ENCODE assay signal across 1 cellular context in the genomic region with DNA sequence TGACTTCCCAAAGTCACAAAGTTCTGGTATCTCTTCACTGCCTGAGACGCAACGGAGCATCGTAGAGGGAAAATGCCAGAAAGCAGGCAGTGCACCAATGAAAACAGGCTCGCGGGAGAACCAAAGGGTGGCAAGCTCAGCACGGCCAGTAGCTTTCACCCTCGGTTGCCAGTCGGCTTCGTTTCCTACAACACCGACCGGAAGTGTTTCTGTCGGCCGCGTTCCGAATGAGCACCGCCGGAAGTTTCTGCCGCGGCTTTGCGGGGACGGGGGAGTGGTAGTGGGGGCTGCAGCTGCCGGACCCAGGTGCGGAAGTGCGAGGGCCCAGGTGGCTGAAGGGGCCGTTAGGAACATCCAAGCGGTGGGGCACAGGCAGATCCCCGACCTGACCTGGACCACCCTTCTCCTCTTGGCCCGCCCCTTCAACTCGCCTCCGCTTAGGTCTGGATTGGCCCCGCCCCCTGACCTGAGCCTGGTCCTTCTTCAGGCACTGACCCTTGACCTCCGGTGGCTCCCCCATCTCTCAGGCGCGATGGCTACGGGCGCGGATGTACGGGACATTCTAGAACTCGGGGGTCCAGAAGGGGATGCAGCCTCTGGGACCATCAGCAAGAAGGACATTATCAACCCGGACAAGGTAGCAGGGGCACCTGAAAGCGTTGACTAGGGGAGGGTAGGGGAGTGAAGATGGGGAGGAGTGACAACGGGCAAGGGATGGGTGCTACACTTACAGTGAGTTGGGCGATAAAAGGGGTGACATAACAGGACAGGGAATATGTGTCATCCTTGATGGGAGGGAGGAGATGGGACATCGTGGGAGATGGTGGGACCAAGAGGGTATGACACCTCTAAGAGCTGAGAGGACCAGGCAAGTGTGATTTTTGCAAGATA.
TF ChIP-seq lines count a peak whose summit lies in the region.

A gene with protein sequence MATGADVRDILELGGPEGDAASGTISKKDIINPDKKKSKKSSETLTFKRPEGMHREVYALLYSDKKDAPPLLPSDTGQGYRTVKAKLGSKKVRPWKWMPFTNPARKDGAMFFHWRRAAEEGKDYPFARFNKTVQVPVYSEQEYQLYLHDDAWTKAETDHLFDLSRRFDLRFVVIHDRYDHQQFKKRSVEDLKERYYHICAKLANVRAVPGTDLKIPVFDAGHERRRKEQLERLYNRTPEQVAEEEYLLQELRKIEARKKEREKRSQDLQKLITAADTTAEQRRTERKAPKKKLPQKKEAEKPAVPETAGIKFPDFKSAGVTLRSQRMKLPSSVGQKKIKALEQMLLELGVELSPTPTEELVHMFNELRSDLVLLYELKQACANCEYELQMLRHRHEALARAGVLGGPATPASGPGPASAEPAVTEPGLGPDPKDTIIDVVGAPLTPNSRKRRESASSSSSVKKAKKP (plus strand): TSS at position 250 of the 891 bp plus-strand sequence. CDS start 283 bp downstream, at position 533.

TF ChIP-seq in HepG2, 621 proteins besides CTCF, POLR2A, EP300 and RAD21 (continued from another document and continues in another):
- TF ChIP-seq, protein P1, sequence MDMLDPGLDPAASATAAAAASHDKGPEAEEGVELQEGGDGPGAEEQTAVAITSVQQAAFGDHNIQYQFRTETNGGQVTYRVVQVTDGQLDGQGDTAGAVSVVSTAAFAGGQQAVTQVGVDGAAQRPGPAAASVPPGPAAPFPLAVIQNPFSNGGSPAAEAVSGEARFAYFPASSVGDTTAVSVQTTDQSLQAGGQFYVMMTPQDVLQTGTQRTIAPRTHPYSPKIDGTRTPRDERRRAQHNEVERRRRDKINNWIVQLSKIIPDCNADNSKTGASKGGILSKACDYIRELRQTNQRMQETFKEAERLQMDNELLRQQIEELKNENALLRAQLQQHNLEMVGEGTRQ (IDR thresholded peaks at IDR 0.05; ENCODE audit: low read depth, low read length), result no peak
- TF ChIP-seq, protein P1 (CRISPR knock-in tag; IDR thresholded peaks at IDR 0.05; ENCODE audit: borderline replicate concordance), result no peak
- TF ChIP-seq, protein P2, sequence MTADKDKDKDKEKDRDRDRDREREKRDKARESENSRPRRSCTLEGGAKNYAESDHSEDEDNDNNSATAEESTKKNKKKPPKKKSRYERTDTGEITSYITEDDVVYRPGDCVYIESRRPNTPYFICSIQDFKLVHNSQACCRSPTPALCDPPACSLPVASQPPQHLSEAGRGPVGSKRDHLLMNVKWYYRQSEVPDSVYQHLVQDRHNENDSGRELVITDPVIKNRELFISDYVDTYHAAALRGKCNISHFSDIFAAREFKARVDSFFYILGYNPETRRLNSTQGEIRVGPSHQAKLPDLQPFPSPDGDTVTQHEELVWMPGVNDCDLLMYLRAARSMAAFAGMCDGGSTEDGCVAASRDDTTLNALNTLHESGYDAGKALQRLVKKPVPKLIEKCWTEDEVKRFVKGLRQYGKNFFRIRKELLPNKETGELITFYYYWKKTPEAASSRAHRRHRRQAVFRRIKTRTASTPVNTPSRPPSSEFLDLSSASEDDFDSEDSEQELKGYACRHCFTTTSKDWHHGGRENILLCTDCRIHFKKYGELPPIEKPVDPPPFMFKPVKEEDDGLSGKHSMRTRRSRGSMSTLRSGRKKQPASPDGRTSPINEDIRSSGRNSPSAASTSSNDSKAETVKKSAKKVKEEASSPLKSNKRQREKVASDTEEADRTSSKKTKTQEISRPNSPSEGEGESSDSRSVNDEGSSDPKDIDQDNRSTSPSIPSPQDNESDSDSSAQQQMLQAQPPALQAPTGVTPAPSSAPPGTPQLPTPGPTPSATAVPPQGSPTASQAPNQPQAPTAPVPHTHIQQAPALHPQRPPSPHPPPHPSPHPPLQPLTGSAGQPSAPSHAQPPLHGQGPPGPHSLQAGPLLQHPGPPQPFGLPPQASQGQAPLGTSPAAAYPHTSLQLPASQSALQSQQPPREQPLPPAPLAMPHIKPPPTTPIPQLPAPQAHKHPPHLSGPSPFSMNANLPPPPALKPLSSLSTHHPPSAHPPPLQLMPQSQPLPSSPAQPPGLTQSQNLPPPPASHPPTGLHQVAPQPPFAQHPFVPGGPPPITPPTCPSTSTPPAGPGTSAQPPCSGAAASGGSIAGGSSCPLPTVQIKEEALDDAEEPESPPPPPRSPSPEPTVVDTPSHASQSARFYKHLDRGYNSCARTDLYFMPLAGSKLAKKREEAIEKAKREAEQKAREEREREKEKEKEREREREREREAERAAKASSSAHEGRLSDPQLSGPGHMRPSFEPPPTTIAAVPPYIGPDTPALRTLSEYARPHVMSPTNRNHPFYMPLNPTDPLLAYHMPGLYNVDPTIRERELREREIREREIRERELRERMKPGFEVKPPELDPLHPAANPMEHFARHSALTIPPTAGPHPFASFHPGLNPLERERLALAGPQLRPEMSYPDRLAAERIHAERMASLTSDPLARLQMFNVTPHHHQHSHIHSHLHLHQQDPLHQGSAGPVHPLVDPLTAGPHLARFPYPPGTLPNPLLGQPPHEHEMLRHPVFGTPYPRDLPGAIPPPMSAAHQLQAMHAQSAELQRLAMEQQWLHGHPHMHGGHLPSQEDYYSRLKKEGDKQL (CRISPR knock-in tag; IDR thresholded peaks at IDR 0.05; ENCODE audit: low read depth), result peak; percentile 24; the same call in 1 of the 2 replicates
- TF ChIP-seq, protein P3, sequence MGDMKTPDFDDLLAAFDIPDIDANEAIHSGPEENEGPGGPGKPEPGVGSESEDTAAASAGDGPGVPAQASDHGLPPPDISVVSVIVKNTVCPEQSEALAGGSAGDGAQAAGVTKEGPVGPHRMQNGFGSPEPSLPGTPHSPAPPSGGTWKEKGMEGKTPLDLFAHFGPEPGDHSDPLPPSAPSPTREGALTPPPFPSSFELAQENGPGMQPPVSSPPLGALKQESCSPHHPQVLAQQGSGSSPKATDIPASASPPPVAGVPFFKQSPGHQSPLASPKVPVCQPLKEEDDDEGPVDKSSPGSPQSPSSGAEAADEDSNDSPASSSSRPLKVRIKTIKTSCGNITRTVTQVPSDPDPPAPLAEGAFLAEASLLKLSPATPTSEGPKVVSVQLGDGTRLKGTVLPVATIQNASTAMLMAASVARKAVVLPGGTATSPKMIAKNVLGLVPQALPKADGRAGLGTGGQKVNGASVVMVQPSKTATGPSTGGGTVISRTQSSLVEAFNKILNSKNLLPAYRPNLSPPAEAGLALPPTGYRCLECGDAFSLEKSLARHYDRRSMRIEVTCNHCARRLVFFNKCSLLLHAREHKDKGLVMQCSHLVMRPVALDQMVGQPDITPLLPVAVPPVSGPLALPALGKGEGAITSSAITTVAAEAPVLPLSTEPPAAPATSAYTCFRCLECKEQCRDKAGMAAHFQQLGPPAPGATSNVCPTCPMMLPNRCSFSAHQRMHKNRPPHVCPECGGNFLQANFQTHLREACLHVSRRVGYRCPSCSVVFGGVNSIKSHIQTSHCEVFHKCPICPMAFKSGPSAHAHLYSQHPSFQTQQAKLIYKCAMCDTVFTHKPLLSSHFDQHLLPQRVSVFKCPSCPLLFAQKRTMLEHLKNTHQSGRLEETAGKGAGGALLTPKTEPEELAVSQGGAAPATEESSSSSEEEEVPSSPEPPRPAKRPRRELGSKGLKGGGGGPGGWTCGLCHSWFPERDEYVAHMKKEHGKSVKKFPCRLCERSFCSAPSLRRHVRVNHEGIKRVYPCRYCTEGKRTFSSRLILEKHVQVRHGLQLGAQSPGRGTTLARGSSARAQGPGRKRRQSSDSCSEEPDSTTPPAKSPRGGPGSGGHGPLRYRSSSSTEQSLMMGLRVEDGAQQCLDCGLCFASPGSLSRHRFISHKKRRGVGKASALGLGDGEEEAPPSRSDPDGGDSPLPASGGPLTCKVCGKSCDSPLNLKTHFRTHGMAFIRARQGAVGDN (CRISPR knock-in tag; IDR thresholded peaks at IDR 0.05), result peak; percentile 94
- no peak for TF ChIP-seq ATF7 (IDR thresholded peaks at IDR 0.05)
- TF ChIP-seq ATF7 (CRISPR knock-in tag; IDR thresholded peaks at IDR 0.05), result 0 out of 2 replicates have a peak, but pooled peaks have one; percentile 38
- TF ChIP-seq, protein P4, sequence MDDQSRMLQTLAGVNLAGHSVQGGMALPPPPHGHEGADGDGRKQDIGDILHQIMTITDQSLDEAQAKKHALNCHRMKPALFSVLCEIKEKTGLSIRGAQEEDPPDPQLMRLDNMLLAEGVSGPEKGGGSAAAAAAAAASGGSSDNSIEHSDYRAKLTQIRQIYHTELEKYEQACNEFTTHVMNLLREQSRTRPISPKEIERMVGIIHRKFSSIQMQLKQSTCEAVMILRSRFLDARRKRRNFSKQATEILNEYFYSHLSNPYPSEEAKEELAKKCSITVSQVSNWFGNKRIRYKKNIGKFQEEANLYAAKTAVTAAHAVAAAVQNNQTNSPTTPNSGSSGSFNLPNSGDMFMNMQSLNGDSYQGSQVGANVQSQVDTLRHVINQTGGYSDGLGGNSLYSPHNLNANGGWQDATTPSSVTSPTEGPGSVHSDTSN (CRISPR knock-in tag; IDR thresholded peaks at IDR 0.05; ENCODE audit: borderline replicate concordance), result no peak
- TF ChIP-seq, protein P5, sequence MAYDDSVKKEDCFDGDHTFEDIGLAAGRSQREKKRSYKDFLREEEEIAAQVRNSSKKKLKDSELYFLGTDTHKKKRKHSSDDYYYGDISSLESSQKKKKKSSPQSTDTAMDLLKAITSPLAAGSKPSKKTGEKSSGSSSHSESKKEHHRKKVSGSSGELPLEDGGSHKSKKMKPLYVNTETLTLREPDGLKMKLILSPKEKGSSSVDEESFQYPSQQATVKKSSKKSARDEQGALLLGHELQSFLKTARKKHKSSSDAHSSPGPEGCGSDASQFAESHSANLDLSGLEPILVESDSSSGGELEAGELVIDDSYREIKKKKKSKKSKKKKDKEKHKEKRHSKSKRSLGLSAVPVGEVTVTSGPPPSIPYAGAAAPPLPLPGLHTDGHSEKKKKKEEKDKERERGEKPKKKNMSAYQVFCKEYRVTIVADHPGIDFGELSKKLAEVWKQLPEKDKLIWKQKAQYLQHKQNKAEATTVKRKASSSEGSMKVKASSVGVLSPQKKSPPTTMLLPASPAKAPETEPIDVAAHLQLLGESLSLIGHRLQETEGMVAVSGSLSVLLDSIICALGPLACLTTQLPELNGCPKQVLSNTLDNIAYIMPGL (CRISPR knock-in tag; IDR thresholded peaks at IDR 0.05; ENCODE audit: borderline replicate concordance in 1 of 2, low read depth in 1 of 2), result peak; percentile 87 to 93
- TF ChIP-seq, protein P6, sequence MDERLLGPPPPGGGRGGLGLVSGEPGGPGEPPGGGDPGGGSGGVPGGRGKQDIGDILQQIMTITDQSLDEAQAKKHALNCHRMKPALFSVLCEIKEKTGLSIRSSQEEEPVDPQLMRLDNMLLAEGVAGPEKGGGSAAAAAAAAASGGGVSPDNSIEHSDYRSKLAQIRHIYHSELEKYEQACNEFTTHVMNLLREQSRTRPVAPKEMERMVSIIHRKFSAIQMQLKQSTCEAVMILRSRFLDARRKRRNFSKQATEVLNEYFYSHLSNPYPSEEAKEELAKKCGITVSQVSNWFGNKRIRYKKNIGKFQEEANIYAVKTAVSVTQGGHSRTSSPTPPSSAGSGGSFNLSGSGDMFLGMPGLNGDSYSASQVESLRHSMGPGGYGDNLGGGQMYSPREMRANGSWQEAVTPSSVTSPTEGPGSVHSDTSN (CRISPR knock-in tag; IDR thresholded peaks at IDR 0.05), result no peak
- no peak for TF ChIP-seq JARID2 (CRISPR knock-in tag; IDR thresholded peaks at IDR 0.05; ENCODE audit: insufficient replicate concordance)
- no peak for TF ChIP-seq ZNF292 (CRISPR knock-in tag; IDR thresholded peaks at IDR 0.05; ENCODE audit: borderline replicate concordance, low read depth)
- TF ChIP-seq MAF1 (CRISPR knock-in tag; IDR thresholded peaks at IDR 0.05; ENCODE audit: borderline replicate concordance), result peak; percentile 91; the same call in 1 of the 2 replicates
- TF ChIP-seq ZNF230 (CRISPR knock-in tag; IDR thresholded peaks at IDR 0.05), result peak; percentile 94
- TF ChIP-seq ZBTB7A (CRISPR knock-in tag; IDR thresholded peaks at IDR 0.05), result peak; percentile 82; the same call in 1 of the 2 replicates
- peak; percentile 93 for TF ChIP-seq BORCS8-MEF2B (CRISPR knock-in tag; IDR thresholded peaks at IDR 0.05)
- TF ChIP-seq ZFY (CRISPR knock-in tag; IDR thresholded peaks at IDR 0.05), result peak; percentile 69
- TF ChIP-seq BRCA1 (CRISPR knock-in tag; IDR thresholded peaks at IDR 0.05), result peak; percentile 80; the same call in 1 of the 2 replicates
- peak; percentile 67; the same call in 1 of the 2 replicates for TF ChIP-seq MAZ (IDR thresholded peaks at IDR 0.05; ENCODE audit: borderline replicate concordance, low read depth, low read length)
- peak; percentile 58 for TF ChIP-seq MAZ (CRISPR knock-in tag; IDR thresholded peaks at IDR 0.05; ENCODE audit: low read depth)
- no peak for TF ChIP-seq TOPORS (CRISPR knock-in tag; IDR thresholded peaks at IDR 0.05)
- TF ChIP-seq, protein P7, sequence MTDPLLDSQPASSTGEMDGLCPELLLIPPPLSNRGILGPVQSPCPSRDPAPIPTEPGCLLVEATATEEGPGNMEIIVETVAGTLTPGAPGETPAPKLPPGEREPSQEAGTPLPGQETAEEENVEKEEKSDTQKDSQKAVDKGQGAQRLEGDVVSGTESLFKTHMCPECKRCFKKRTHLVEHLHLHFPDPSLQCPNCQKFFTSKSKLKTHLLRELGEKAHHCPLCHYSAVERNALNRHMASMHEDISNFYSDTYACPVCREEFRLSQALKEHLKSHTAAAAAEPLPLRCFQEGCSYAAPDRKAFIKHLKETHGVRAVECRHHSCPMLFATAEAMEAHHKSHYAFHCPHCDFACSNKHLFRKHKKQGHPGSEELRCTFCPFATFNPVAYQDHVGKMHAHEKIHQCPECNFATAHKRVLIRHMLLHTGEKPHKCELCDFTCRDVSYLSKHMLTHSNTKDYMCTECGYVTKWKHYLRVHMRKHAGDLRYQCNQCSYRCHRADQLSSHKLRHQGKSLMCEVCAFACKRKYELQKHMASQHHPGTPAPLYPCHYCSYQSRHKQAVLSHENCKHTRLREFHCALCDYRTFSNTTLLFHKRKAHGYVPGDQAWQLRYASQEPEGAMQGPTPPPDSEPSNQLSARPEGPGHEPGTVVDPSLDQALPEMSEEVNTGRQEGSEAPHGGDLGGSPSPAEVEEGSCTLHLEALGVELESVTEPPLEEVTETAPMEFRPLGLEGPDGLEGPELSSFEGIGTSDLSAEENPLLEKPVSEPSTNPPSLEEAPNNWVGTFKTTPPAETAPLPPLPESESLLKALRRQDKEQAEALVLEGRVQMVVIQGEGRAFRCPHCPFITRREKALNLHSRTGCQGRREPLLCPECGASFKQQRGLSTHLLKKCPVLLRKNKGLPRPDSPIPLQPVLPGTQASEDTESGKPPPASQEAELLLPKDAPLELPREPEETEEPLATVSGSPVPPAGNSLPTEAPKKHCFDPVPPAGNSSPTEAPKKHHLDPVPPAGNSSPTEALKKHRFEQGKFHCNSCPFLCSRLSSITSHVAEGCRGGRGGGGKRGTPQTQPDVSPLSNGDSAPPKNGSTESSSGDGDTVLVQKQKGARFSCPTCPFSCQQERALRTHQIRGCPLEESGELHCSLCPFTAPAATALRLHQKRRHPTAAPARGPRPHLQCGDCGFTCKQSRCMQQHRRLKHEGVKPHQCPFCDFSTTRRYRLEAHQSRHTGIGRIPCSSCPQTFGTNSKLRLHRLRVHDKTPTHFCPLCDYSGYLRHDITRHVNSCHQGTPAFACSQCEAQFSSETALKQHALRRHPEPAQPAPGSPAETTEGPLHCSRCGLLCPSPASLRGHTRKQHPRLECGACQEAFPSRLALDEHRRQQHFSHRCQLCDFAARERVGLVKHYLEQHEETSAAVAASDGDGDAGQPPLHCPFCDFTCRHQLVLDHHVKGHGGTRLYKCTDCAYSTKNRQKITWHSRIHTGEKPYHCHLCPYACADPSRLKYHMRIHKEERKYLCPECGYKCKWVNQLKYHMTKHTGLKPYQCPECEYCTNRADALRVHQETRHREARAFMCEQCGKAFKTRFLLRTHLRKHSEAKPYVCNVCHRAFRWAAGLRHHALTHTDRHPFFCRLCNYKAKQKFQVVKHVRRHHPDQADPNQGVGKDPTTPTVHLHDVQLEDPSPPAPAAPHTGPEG (CRISPR knock-in tag; IDR thresholded peaks at IDR 0.05), result peak; percentile 84
- TF ChIP-seq PCBP1 (IDR thresholded peaks at IDR 0.05; ENCODE audit: borderline replicate concordance, low read depth, low read length), result 0 out of 2 replicates have a peak, but pooled peaks have one; percentile 67
